In genomic region chr12:120800665-120801064, GRCh38 we compare ENCODE assay signal across 16 cellular contexts.
A peak's percentile ranks its signal among the peaks of the same experiment; 100 is the strongest.
DNase-seq lines count a peak whose midpoint lies in the region; ATAC-seq, FAIRE-seq and TF ChIP-seq lines count a peak whose summit lies in the region.
"Had no signal": no experiment of that assay in that cellular context is flagged by ENCODE, and none has a peak within 500 bp of the region (broad histone marks: within the 10 kb centered on the region; RNA-seq: fewer than 3 reads in every experiment).

No MANE protein-coding gene starts in this region.

- no peak overlapping the region for H2BK120ac ChIP-seq in mesenchymal stem cell (ENCODE audit: low read depth, low read length)

- DNase-seq in GM12892 (ENCODE audit: insufficient read length): no peak
- DNase-seq in activated CD4-positive, alpha-beta memory T cell treated with anti-CD3 and anti-CD28 coated beads, Interleukin-2, amount 10 ng/mL, durations not matched to agents 7 days and 5 days: no peak
- DNase-seq in mesenchymal stem cell: no peak
- DNase-seq in cerebellar nuclear complex (lab: John Stamatoyannopoulos, UW): no peak
- no peak for DNase-seq in stomach
- no peak for DNase-seq in left lung
- DNase-seq: effector CD4-positive, alpha-beta T cell; left ventricle myocardium superior; NCI-H187 treated with DMSO at 0.1 percent for 48 hours; NCI-H510A treated with DMSO at 0.1 percent for 48 hours; Peyer's patch; posterior cingulate gyrus; spleen had no signal

- no peak overlapping the region for H3K4me2 ChIP-seq in mesenchymal stem cell (ENCODE audit: low read length, poor library complexity, severe bottlenecking)
- H3K4me2 ChIP-seq: BLaER1 treated with 17β-estradiol and CSF1 and Interleukin-3, amounts not matched to agents 10 nM and 100 nM had no signal

- no peak for TF ChIP-seq CTCF in HEK293 (tag by site-specific recombination; IDR thresholded peaks at IDR 0.05)
- TF ChIP-seq CTCF in stomach (IDR thresholded peaks at IDR 0.05): no peak
- no peak for TF ChIP-seq CTCF in left lung (IDR thresholded peaks at IDR 0.05)

- H3K4me3 ChIP-seq in HEK293 (ENCODE audit: low read depth, low read length) (no peak overlapping the region), mesenchymal stem cell (ENCODE audit: insufficient read depth in 1 of 2, low read depth in 1 of 2, low read length in 2 of 2) (no peak overlapping the region), stomach (no peak overlapping the region), left lung (no peak overlapping the region)
- H3K4me3 ChIP-seq: BLaER1 treated with 17β-estradiol and CSF1 and Interleukin-3, amounts not matched to agents 10 nM and 100 nM; Peyer's patch; spleen had no signal

- CTCF ChIA-PET in HEK293 (lab: Yijun Ruan, JAX): interaction anchor here (0.6 kb wide), 1 partner anchor 334 kb away, joined by 3 read pairs; no protein-coding TSS in a partner anchor
- CTCF ChIA-PET in activated CD4-positive, alpha-beta memory T cell treated with anti-CD3 and anti-CD28 coated beads, Interleukin-2, amount 10 ng/mL, durations not matched to agents 7 days and 5 days (lab: Charles Lee): interaction anchor here (1.7 kb wide), 1 partner anchor 171 kb away, joined by 4 read pairs; no protein-coding TSS in a partner anchor

- H4K8ac ChIP-seq in mesenchymal stem cell (ENCODE audit: low read length): no peak overlapping the region

- H3K18ac ChIP-seq in mesenchymal stem cell (ENCODE audit: low read depth in 1 of 2, low read length in 2 of 2): no peak overlapping the region

- no peak overlapping the region for H2BK15ac ChIP-seq in mesenchymal stem cell (ENCODE audit: low read depth, poor library complexity, severe bottlenecking)

- peak overlapping the region; percentile 28 for H3K27ac Mint-ChIP-seq in activated CD4-positive, alpha-beta memory T cell treated with anti-CD3 and anti-CD28 coated beads, Interleukin-2, amount 10 ng/mL, durations not matched to agents 7 days and 5 days

- H3K4me1 ChIP-seq in HEK293 (ENCODE audit: control insufficient read depth, insufficient read depth, low read length) (no peaks in the 10 kb centered on the region), mesenchymal stem cell (ENCODE audit: control insufficient read depth, insufficient read depth, low read depth, low read length) (peaks cover 8% of the 10 kb centered on the region), stomach (peaks cover 0 to 11% (median 3%) of the 10 kb centered on the region in 4 donors), left lung (peaks cover 0 to 5% of the 10 kb centered on the region in 2 donors)
- H3K4me1 ChIP-seq: Peyer's patch had no signal

- no peak overlapping the region for H2AFZ ChIP-seq in mesenchymal stem cell (ENCODE audit: low read depth, low read length)

- no peak overlapping the region for H3K27ac ChIP-seq in HEK293 (ENCODE audit: extremely low read depth, low read depth, low read length)
- peak overlapping the region; percentile 64 for H3K27ac ChIP-seq in mesenchymal stem cell (ENCODE audit: low read length, poor library complexity, severe bottlenecking)
- no peak overlapping the region for H3K27ac ChIP-seq in stomach
- H3K27ac ChIP-seq in left lung: no peak overlapping the region
- H3K27ac ChIP-seq: BLaER1 treated with 17β-estradiol and CSF1 and Interleukin-3, amounts not matched to agents 10 nM and 100 nM; Peyer's patch; spleen had no signal

- H3K9me3 ChIP-seq in HEK293 (ENCODE audit: control insufficient read depth, insufficient read depth, low read depth, low read length) (no peaks in the 10 kb centered on the region), mesenchymal stem cell (ENCODE audit: control insufficient read depth, low read length) (peaks cover 11% of the 10 kb centered on the region), stomach (peaks cover 0 to 6% (median 3%) of the 10 kb centered on the region in 4 donors), left lung (peaks cover 0 to 13% of the 10 kb centered on the region in 2 donors)
- H3K9me3 ChIP-seq: Peyer's patch had no signal

- H3K4ac ChIP-seq in mesenchymal stem cell (ENCODE audit: low read depth in 1 of 2, low read length in 2 of 2): no peak overlapping the region

- FAIRE-seq in GM12892 (lab: Jason Lieb, UNC): peak; percentile 21
- FAIRE-seq: astrocyte had no signal

- ATAC-seq in left lung: no peak
- ATAC-seq: left ventricle myocardium superior had no signal

- peaks cover 13% of the 10 kb centered on the region for H3K79me1 ChIP-seq in mesenchymal stem cell (replicated peaks; ENCODE audit: low read length, poor library complexity, severe bottlenecking)

- no peak overlapping the region for H3K9ac ChIP-seq in mesenchymal stem cell (ENCODE audit: low read length)
- H3K9ac ChIP-seq: BLaER1 treated with 17β-estradiol and CSF1 and Interleukin-3, amounts not matched to agents 10 nM and 100 nM had no signal

- TF ChIP-seq POLR2A in GM12892 (IDR thresholded peaks at IDR 0.05; ENCODE audit: low read depth, low read length) (no peak), stomach (IDR thresholded peaks at IDR 0.05) (no peak)

- H3K36me3 ChIP-seq in HEK293 (ENCODE audit: control insufficient read depth in 2 of 2, insufficient read depth in 1 of 2, low read length in 2 of 2) (no peaks in the 10 kb centered on the region; a peak in 1 of 3 replicates), mesenchymal stem cell (ENCODE audit: control insufficient read depth in 1 of 2, insufficient read depth in 2 of 2, low read depth in 1 of 2, low read length in 2 of 2) (peaks cover 0 to 10% of the 10 kb centered on the region in 2 experiments), stomach (peaks cover 0 to 8% (median 0%) of the 10 kb centered on the region in 4 donors), left lung (no peaks in the 10 kb centered on the region)
- H3K36me3 ChIP-seq: Peyer's patch had no signal

- peaks cover 50% of the 10 kb centered on the region for H3K4me1 Mint-ChIP-seq in activated CD4-positive, alpha-beta memory T cell treated with anti-CD3 and anti-CD28 coated beads, Interleukin-2, amount 10 ng/mL, durations not matched to agents 7 days and 5 days

- no peak for TF ChIP-seq EP300 in stomach (IDR thresholded peaks at IDR 0.05)

- H3K27me3 ChIP-seq in mesenchymal stem cell (ENCODE audit: control insufficient read depth in 1 of 2, insufficient read depth in 1 of 2, low read length in 2 of 2) (no peaks in the 10 kb centered on the region), stomach (no peaks in the 10 kb centered on the region), left lung (no peaks in the 10 kb centered on the region)
- H3K27me3 ChIP-seq: BLaER1 treated with 17β-estradiol and CSF1 and Interleukin-3, amounts not matched to agents 10 nM and 100 nM; Peyer's patch; spleen had no signal

- H3K27me3 Mint-ChIP-seq in activated CD4-positive, alpha-beta memory T cell treated with anti-CD3 and anti-CD28 coated beads, Interleukin-2, amount 10 ng/mL, durations not matched to agents 7 days and 5 days: no peaks in the 10 kb centered on the region

- no peak overlapping the region for H4K91ac ChIP-seq in mesenchymal stem cell (ENCODE audit: low read length)

- H3K4me3 Mint-ChIP-seq in activated CD4-positive, alpha-beta memory T cell treated with anti-CD3 and anti-CD28 coated beads, Interleukin-2, amount 10 ng/mL, durations not matched to agents 7 days and 5 days: no peak overlapping the region

- H2BK12ac ChIP-seq in mesenchymal stem cell (ENCODE audit: low read length in 2 of 2): no peak overlapping the region

- no peak overlapping the region for H2BK5ac ChIP-seq in mesenchymal stem cell (ENCODE audit: low read depth, low read length, poor library complexity, severe bottlenecking)

- peaks cover 12% of the 10 kb centered on the region for H3K9me3 Mint-ChIP-seq in activated CD4-positive, alpha-beta memory T cell treated with anti-CD3 and anti-CD28 coated beads, Interleukin-2, amount 10 ng/mL, durations not matched to agents 7 days and 5 days

- H3K14ac ChIP-seq in mesenchymal stem cell (ENCODE audit: low read length in 2 of 2): no peak overlapping the region

- intact Hi-C loops in stomach (cut with DNase I; ENCODE audit: low total_unique reads): no loop called here
- intact Hi-C loops in left lung (cut with DNase I): no loop called here

- H2AK5ac ChIP-seq in mesenchymal stem cell (ENCODE audit: low read length, severe bottlenecking): no peak overlapping the region

- no peak overlapping the region for H3K23ac ChIP-seq in mesenchymal stem cell (ENCODE audit: low read length in 2 of 2)

- POLR2A ChIA-PET in HEK293 (lab: Yijun Ruan, JAX): no interaction called here
- POLR2A ChIA-PET in activated CD4-positive, alpha-beta memory T cell treated with anti-CD3 and anti-CD28 coated beads, Interleukin-2, amount 10 ng/mL, durations not matched to agents 7 days and 5 days (lab: Charles Lee): interaction anchor here (1.2 kb wide), 1 partner anchor 11 kb away, joined by 3 read pairs; no protein-coding TSS in a partner anchor

- H3K36me3 Mint-ChIP-seq in activated CD4-positive, alpha-beta memory T cell treated with anti-CD3 and anti-CD28 coated beads, Interleukin-2, amount 10 ng/mL, durations not matched to agents 7 days and 5 days (ENCODE audit: low read depth): peaks cover 29% of the 10 kb centered on the region

TF ChIP-seq in HEK293, 187 proteins besides CTCF, POLR2A, EP300 and RAD21:
- TF ChIP-seq RBAK (tag by site-specific recombination; IDR thresholded peaks at IDR 0.05): no peak
- TF ChIP-seq GLI2 (tag by site-specific recombination; IDR thresholded peaks at IDR 0.05; ENCODE audit: borderline replicate concordance, low read depth): no peak
- no peak for TF ChIP-seq ZNF274 (IDR thresholded peaks at IDR 0.05; ENCODE audit: low read length)
- TF ChIP-seq ZNF274 (tag by site-specific recombination; IDR thresholded peaks at IDR 0.05; ENCODE audit: borderline replicate concordance): no peak
- TF ChIP-seq GLIS1 (tag by site-specific recombination; IDR thresholded peaks at IDR 0.05): 0 out of 2 replicates have a peak, but pooled peaks have one; percentile 19
- no peak for TF ChIP-seq ZNF785 (tag by site-specific recombination; IDR thresholded peaks at IDR 0.05)
